Comparison of ENCODE assay signal across 16 cellular contexts in the genomic region with DNA sequence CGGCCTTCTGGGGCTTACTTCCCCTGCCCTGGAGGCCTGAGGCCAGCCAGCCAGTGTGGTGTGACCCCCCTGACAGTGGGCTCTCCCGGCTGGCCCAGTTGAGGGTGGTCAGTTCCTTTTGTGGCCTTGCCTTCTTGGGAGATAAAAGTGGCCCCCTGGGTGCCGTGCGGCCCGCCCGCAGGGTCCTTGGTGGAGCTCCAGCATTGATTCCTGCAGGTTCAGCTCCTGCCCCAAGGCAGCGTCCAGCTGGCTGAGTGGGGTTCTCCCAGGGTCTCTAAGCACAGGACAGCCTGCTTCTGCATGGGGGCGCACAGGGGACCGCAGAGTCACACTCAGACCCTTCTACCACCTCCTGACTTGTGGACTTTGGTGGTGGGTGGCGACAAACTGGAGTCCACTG.
"Had no signal": no experiment of that assay in that cellular context is flagged by ENCODE, and none has a peak within 500 bp of the region (broad histone marks: within the 10 kb centered on the region; RNA-seq: fewer than 3 reads in every experiment).

No MANE protein-coding gene starts in this region.

- H3K36me3 ChIP-seq: cardiac muscle cell, colonic mucosa, heart left ventricle, left lung, upper lobe of left lung had no signal

- H3K4me3 ChIP-seq: cardiac muscle cell, colonic mucosa, heart left ventricle, left lung, upper lobe of left lung had no signal

- DNase-seq: activated CD4-positive, alpha-beta T cell treated with anti-CD3 and anti-CD28 coated beads, Interleukin-2, amount 10 ng/mL, durations not matched to agents 7 days and 5 days; activated CD4-positive, CD25-positive, alpha-beta regulatory T cell; activated CD8-positive, alpha-beta memory T cell treated with anti-CD3 and anti-CD28 coated beads for 24 hours; activated naive CD4-positive, alpha-beta T cell treated with Interleukin-2 at 50 U/mL for 16 hours; activated naive CD8-positive, alpha-beta T cell treated with anti-CD3 and anti-CD28 coated beads, Interleukin-2, amount 50 U/mL, for 24 hours; colonic mucosa; foreskin melanocyte; heart left ventricle; left lung; small intestine; stimulated activated naive CD4-positive, alpha-beta T cell had no signal

- ATAC-seq: activated naive CD8-positive, alpha-beta T cell treated with anti-CD3 and anti-CD28 coated beads, Interleukin-2, amount 50 U/mL, for 24 hours; heart left ventricle; left lung had no signal

- H3K9me3 Mint-ChIP-seq: activated CD4-positive, alpha-beta T cell treated with anti-CD3 and anti-CD28 coated beads, Interleukin-2, amount 10 ng/mL, durations not matched to agents 7 days and 5 days; activated naive CD8-positive, alpha-beta T cell treated with anti-CD3 and anti-CD28 coated beads, Interleukin-2, amount 50 U/mL, for 24 hours had no signal

- H3K27ac Mint-ChIP-seq: activated CD4-positive, alpha-beta T cell treated with anti-CD3 and anti-CD28 coated beads, Interleukin-2, amount 10 ng/mL, durations not matched to agents 7 days and 5 days; activated naive CD8-positive, alpha-beta T cell treated with anti-CD3 and anti-CD28 coated beads, Interleukin-2, amount 50 U/mL, for 24 hours had no signal

- H3K9me3 ChIP-seq: colonic mucosa, heart left ventricle, left lung, upper lobe of left lung had no signal

- H3K27me3 ChIP-seq: cardiac muscle cell, colonic mucosa, heart left ventricle, left lung, upper lobe of left lung had no signal

- H3K4me3 Mint-ChIP-seq: activated CD4-positive, alpha-beta T cell treated with anti-CD3 and anti-CD28 coated beads, Interleukin-2, amount 10 ng/mL, durations not matched to agents 7 days and 5 days; activated naive CD8-positive, alpha-beta T cell treated with anti-CD3 and anti-CD28 coated beads, Interleukin-2, amount 50 U/mL, for 24 hours had no signal

- H3K27ac ChIP-seq: colonic mucosa, left lung, parathyroid adenoma, upper lobe of left lung had no signal

- FAIRE-seq: astrocyte, keratinocyte, small intestine had no signal

- H2AFZ ChIP-seq: parathyroid adenoma had no signal

- H3K27me3 Mint-ChIP-seq: activated CD4-positive, alpha-beta T cell treated with anti-CD3 and anti-CD28 coated beads, Interleukin-2, amount 10 ng/mL, durations not matched to agents 7 days and 5 days; activated naive CD8-positive, alpha-beta T cell treated with anti-CD3 and anti-CD28 coated beads, Interleukin-2, amount 50 U/mL, for 24 hours had no signal

- H3K9ac ChIP-seq: parathyroid adenoma had no signal
